Comparison of ENCODE assay signal across 16 cellular contexts in the genomic region with DNA sequence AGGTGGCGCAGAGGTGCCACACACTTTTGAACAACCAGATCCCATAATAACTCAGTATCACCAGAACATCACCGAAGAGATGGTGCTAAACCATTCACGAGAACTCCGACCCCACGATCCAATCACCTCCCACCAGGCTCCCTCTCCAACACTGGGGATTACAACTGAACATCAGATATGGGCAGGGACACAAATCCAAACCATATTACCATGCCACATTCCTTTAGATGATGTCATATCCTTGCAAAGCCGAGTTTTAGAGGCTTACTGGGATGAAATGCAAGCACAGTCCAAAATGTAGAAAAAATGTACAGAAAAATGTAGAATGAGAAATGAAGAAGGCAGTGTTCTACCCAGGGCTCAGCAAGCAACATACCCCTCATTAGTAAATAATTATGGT.
DNase-seq lines count a peak whose midpoint lies in the region; ATAC-seq, FAIRE-seq and TF ChIP-seq lines count a peak whose summit lies in the region.
"Had no signal": no experiment of that assay in that cellular context is flagged by ENCODE, and none has a peak within 500 bp of the region (broad histone marks: within the 10 kb centered on the region; RNA-seq: fewer than 3 reads in every experiment).

No MANE protein-coding gene starts in this region.

- H3K27ac Mint-ChIP-seq in astrocyte (ENCODE audit: unreplicated experiment): peak overlapping the region; percentile 73
- H3K27ac Mint-ChIP-seq in T-cell: no peak overlapping the region
- H3K27ac Mint-ChIP-seq: immature natural killer cell; stimulated activated naive CD8-positive, alpha-beta T cell treated with anti-CD3 and anti-CD28 coated beads, Interleukin-15, amount 100 ng/mL, for 72 hours had no signal

- H3K36me3 Mint-ChIP-seq in astrocyte (ENCODE audit: low read depth, unreplicated experiment) (peaks cover 3% of the 10 kb centered on the region), T-cell (no peaks in the 10 kb centered on the region)
- H3K36me3 Mint-ChIP-seq: immature natural killer cell had no signal

- no peaks in the 10 kb centered on the region for H3K36me3 ChIP-seq in astrocyte (ENCODE audit: insufficient read depth, low read length)

- H3K27me3 Mint-ChIP-seq in astrocyte (ENCODE audit: low read depth, unreplicated experiment) (no peaks in the 10 kb centered on the region), T-cell (peaks cover 12 to 18% of the 10 kb centered on the region in 2 donors)
- H3K27me3 Mint-ChIP-seq: stimulated activated naive CD8-positive, alpha-beta T cell treated with anti-CD3 and anti-CD28 coated beads, Interleukin-15, amount 100 ng/mL, for 72 hours had no signal

- H2AFZ ChIP-seq in astrocyte (ENCODE audit: low read depth, low read length): no peak overlapping the region

- H3K4me1 ChIP-seq in astrocyte (ENCODE audit: insufficient read depth, low read length): peaks cover 18% of the 10 kb centered on the region

- peak; percentile 63 for DNase-seq in A172 (ENCODE audit: low spot score)
- DNase-seq in HFF-Myc (ENCODE audit: extremely low read depth, low read depth): peak; percentile 85
- peak; percentile 80 for DNase-seq in astrocyte (ENCODE audit: low read depth)
- peak; percentile 62 for DNase-seq in islet precursor cell
- no peak for DNase-seq in T-cell
- DNase-seq in DMS153 treated with DMSO at 0.1 percent for 48 hours (lab: John Stamatoyannopoulos, UW; ENCODE audit: unreplicated experiment): no peak
- no peak for DNase-seq in NCI-H2227 (lab: John Stamatoyannopoulos, UW; ENCODE audit: unreplicated experiment)
- DNase-seq: GDM1; immature natural killer cell; KG1; stimulated activated CD4-positive, alpha-beta T cell treated with anti-CD3 and anti-CD28 coated beads, Interleukin-4, amount 100 ng/mL, for 1 hour; stimulated activated naive CD8-positive, alpha-beta T cell treated with anti-CD3 and anti-CD28 coated beads, Interleukin-15, amount 100 ng/mL, for 72 hours had no signal

- peak overlapping the region; percentile 56 for H3K4me2 ChIP-seq in astrocyte (ENCODE audit: low read length)

- POLR2A ChIA-PET in T-cell (lab: Charles Lee): no interaction called here

- H3K27me3 ChIP-seq in astrocyte (ENCODE audit: insufficient read depth, low read length): no peaks in the 10 kb centered on the region

- peaks cover 3% of the 10 kb centered on the region for H3K9me3 Mint-ChIP-seq in astrocyte (ENCODE audit: unreplicated experiment)
- no peaks in the 10 kb centered on the region for H3K9me3 Mint-ChIP-seq in T-cell

- no peak overlapping the region for H3K4me3 ChIP-seq in HFF-Myc (replicated peaks; ENCODE audit: low read depth, low read length)
- H3K4me3 ChIP-seq in astrocyte (ENCODE audit: insufficient read depth, low read depth, low read length): no peak overlapping the region

- ATAC-seq in T-cell (replicated peaks in 1 of 4): no peak
- ATAC-seq in HG03521 (IDR thresholded peaks at IDR 0.05; ENCODE audit: unreplicated experiment): no peak
- ATAC-seq: stimulated activated naive CD8-positive, alpha-beta T cell treated with anti-CD3 and anti-CD28 coated beads, Interleukin-15, amount 100 ng/mL, for 72 hours had no signal

- H4K20me1 ChIP-seq in astrocyte (ENCODE audit: insufficient read depth, low read length): no peaks in the 10 kb centered on the region

- CTCF ChIA-PET in T-cell (lab: Charles Lee): no interaction called here

- peak; percentile 82 for FAIRE-seq in astrocyte (lab: Jason Lieb, UNC)
- FAIRE-seq: A204.1 had no signal

- H3K9me3 ChIP-seq in astrocyte (ENCODE audit: insufficient read depth, low read depth, low read length): no peaks in the 10 kb centered on the region

- H3K79me2 ChIP-seq in astrocyte (ENCODE audit: insufficient read depth, low read length): no peaks in the 10 kb centered on the region

- TF ChIP-seq CTCF in HFF-Myc (IDR thresholded peaks at IDR 0.05; ENCODE audit: low read depth, low read length, missing control alignments) (no peak), astrocyte (IDR thresholded peaks at IDR 0.05; ENCODE audit: insufficient read depth, low read depth, low read length) (no peak)

- H3K4me3 Mint-ChIP-seq in astrocyte (ENCODE audit: unreplicated experiment): no peak overlapping the region
- H3K4me3 Mint-ChIP-seq in T-cell: no peak overlapping the region
- H3K4me3 Mint-ChIP-seq: immature natural killer cell; neural crest cell; stimulated activated naive CD8-positive, alpha-beta T cell treated with anti-CD3 and anti-CD28 coated beads, Interleukin-15, amount 100 ng/mL, for 72 hours had no signal

- peak overlapping the region; percentile 45 for H3K9ac ChIP-seq in astrocyte (ENCODE audit: low read length)

- peak overlapping the region; percentile 59 for H3K27ac ChIP-seq in astrocyte (ENCODE audit: low read depth, low read length)
- H3K27ac ChIP-seq: epithelial cell of prostate had no signal

- H3K4me1 Mint-ChIP-seq in astrocyte (ENCODE audit: low read depth, unreplicated experiment) (peaks cover 9% of the 10 kb centered on the region), T-cell (no peaks in the 10 kb centered on the region)
- H3K4me1 Mint-ChIP-seq: immature natural killer cell, neural crest cell had no signal

Comparison
In these comparisons a context has a peak if more than half of its experiments do, and no peak if none do; other contexts are left out.
1. DNase-seq: peak in A172 (single experiment), HFF-Myc (single experiment), astrocyte (single experiment) and islet precursor cell (single experiment); none in T-cell (0 of 34), DMS153 treated with DMSO at 0.1 percent for 48 hours (single experiment) and NCI-H2227 (single experiment).